8 cellular contexts compared by ENCODE assay signal in the genomic region with DNA sequence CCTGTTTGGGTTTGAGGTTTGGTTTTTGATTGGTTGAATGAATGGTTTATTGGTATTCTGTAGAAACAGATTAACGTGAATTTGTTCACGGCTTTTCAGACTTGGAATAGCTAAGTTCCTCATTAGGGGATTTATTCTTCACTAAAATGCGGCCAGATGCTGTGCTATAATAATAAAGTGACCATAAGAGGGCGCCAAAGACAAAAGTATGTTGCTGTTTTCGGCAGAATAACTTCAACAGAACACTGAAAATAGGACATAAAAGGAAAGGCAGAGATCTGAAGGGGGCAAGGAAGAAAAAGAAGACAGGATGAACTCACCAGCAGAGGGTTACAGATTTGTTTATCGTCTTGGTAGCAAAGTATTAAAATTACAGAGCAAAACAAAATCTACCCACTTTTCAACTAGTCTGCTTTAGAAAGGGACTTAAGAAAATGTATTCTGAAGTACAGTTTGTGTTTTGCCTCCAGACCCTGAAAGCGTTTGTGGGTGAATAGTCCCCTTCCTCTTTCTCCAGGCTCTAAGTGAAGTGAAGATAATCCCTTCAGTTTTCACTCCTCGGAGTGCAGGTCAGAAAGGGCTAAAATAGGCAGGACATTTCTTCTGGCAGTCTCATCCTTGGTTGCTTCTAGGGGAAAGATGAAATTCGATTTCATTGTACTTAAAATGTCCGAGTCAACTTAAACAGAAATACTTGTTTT.
DNase-seq lines count a peak whose midpoint lies in the region; ATAC-seq and TF ChIP-seq lines count a peak whose summit lies in the region.

No MANE protein-coding gene starts in this region.

- ATAC-seq in HG03045 (IDR thresholded peaks at IDR 0.05; ENCODE audit: unreplicated experiment), result no peak

- H3K36me3 ChIP-seq in HUES48 (ENCODE audit: control insufficient read depth, insufficient read depth, low read length) (no peaks in the 10 kb centered on the region), stomach (no peaks in the 10 kb centered on the region)

- 10 to 14% (median 12%) methylated on average over 10 of the region's 10 CpGs for WGBS in stomach, 5 donors

- H3K27me3 ChIP-seq in HUES48 (ENCODE audit: control insufficient read depth, insufficient read depth, low read length) (no peaks in the 10 kb centered on the region), stomach (peaks cover 0 to 30% (median 13%) of the 10 kb centered on the region in 3 donors)

- no peak for TF ChIP-seq POLR2A in stomach (IDR thresholded peaks at IDR 0.05)

- H3K9ac ChIP-seq in HUES48 (ENCODE audit: low read depth, low read length), result peak overlapping the region; percentile 49; the same call in 1 of the 2 replicates

- TF ChIP-seq EP300 in stomach (IDR thresholded peaks at IDR 0.05), result no peak

- H3K4me1 ChIP-seq in HUES48 (ENCODE audit: control insufficient read depth, insufficient read depth, low read length) (peaks cover 46% of the 10 kb centered on the region), stomach (peaks cover 0 to 5% (median 0%) of the 10 kb centered on the region in 4 donors)

- TF ChIP-seq CTCF in AG04449 (IDR thresholded peaks at IDR 0.05; ENCODE audit: insufficient read depth, low read length, missing control alignments) (peak; percentile 40), GM12865 (IDR thresholded peaks at IDR 0.05; ENCODE audit: insufficient read depth, low read depth, low read length, missing control alignments) (peak; percentile 52), stomach (IDR thresholded peaks at IDR 0.05) (peak in 5 of 7 experiments; percentile 33 to 59 (median 47))

- H3K4me3 ChIP-seq in AG04449 (ENCODE audit: low read depth, low read length) (no peak overlapping the region), GM12865 (ENCODE audit: low read depth, low read length) (no peak overlapping the region), HUES48 (ENCODE audit: low read depth, low read length) (peak overlapping the region; percentile 52), stomach (no peak overlapping the region)

- no peak for DNase-seq in AG04449 (ENCODE audit: low read depth, low spot score)
- DNase-seq in GM12865 (ENCODE audit: low read depth), result peak; percentile 73
- DNase-seq in NCI-H774 (lab: John Stamatoyannopoulos, UW), result peak; percentile 19
- DNase-seq in brain pericyte (ENCODE audit: low read depth, low spot score), result peak; percentile 24
- DNase-seq in iPS-NIHi7 (ENCODE audit: extremely low spot score), result peak; percentile 72
- no peak for DNase-seq in stomach

- POLR2A ChIA-PET in AG04449 (lab: Yijun Ruan, JAX), result no interaction called here

- H3K9me3 ChIP-seq in HUES48 (ENCODE audit: control insufficient read depth, insufficient read depth, low read length) (0 out of 2 replicates have a peak, but pooled peaks cover under 1% of the 10 kb centered on the region), stomach (peaks cover 0 to 2% (median 0%) of the 10 kb centered on the region in 4 donors)

- CTCF ChIA-PET in AG04449 (lab: Yijun Ruan, JAX), result interaction anchor here (0.6 to 7.7 kb wide), 24 partner anchors 9 to 947 kb away, joined by 3 to 92 read pairs (median 4); no protein-coding TSS in a partner anchor

- H3K27ac ChIP-seq in HUES48 (ENCODE audit: low read depth, low read length), result peak overlapping the region; percentile 89
- no peak overlapping the region for H3K27ac ChIP-seq in stomach

- intact Hi-C loops in stomach (cut with DNase I; ENCODE audit: low total_unique reads), result loop anchor here (10.0 kb wide), 2 partner anchors 839 to 949 kb away; no protein-coding TSS in a partner anchor

Comparison
In these comparisons a context has a peak if more than half of its experiments do, and no peak if none do; other contexts are left out.
1. DNase-seq: peak in GM12865 (single experiment), NCI-H774 (single experiment), brain pericyte (single experiment) and iPS-NIHi7 (single experiment); none in AG04449 (single experiment) and stomach (single experiment).
2. Peak in every context shown above with its lines, with median percentiles within 50 percentile points of each other: CTCF ChIP-seq.